8 cellular contexts compared by ENCODE assay signal in the genomic region with DNA sequence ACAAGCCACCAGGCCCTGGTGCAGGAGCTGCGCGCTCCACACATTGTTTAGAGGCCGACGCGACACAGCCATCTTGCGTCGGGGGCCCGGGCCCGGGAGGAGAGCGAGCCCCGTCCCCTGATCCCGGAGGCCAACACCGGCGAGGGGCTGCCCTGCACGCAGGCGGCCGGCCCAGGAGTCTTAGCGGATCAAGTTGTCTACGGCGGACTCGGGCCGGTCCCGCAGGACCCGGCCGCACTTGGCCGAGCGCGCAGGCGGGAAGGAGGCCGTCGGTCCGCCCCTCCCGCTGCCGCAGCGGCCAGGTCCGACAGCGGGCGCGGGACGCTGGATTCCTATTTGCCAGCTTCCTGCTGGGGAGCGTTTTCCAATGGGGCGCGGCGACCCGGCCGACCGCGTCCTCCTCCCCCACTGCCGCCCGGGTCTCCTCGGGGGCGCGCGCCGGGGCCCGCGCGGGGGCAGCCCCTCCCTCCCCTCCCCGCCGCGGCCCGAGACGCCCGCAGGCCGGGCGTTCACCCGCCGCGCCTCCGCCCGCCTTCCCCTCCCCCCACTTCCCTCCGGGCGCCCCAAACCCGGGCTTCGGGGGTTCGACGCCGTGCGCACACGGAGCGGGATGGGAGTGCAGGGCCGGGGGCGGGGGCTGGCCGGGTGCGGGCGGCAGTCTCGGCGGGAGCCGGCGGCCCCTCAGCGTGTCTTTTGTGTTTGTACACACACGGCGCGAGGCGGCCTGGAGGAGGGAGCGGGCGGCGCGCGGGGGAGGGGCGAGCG. TPM values are rescaled to one million over a fixed set of nuclear protein-coding genes. Genes with fewer than 3 reads are reported as not detected.
A peak's percentile ranks its signal among the peaks of the same experiment; 100 is the strongest.
DNase-seq lines count a peak whose midpoint lies in the region; ATAC-seq, FAIRE-seq and TF ChIP-seq lines count a peak whose summit lies in the region.

No MANE protein-coding gene starts in this region.

- DNase-seq in NAMALWA (ENCODE audit: low spot score) = peak; percentile 62
- DNase-seq in T-cell = peak in 30 of 34 experiments; percentile 5 to 52 (median 32)
- DNase-seq in bronchial epithelial cell (ENCODE audit: low read depth) = peak; percentile 52
- no peak for DNase-seq in immature natural killer cell

- peak overlapping the region; percentile 82 for H3K4me3 ChIP-seq in GM12875 (ENCODE audit: low read depth, low read length)
- H3K4me3 ChIP-seq in bronchial epithelial cell (ENCODE audit: low read depth, low read length) = peak overlapping the region; percentile 64
- peak overlapping the region; percentile 85 for H3K4me3 ChIP-seq in skeletal muscle satellite cell (ENCODE audit: low read length)

- no peak for FAIRE-seq in bronchial epithelial cell (lab: Jason Lieb, UNC)

- peaks cover 43 to 48% (median 44%) of the 10 kb centered on the region in 3 donors for H3K4me1 Mint-ChIP-seq in T-cell
- peaks cover 39 to 49% of the 10 kb centered on the region in 2 donors for H3K4me1 Mint-ChIP-seq in immature natural killer cell

- H3K4me3 Mint-ChIP-seq in T-cell = peak overlapping the region; percentile 83 to 100 (median 99)
- peak overlapping the region; percentile 88 to 100 (median 100) for H3K4me3 Mint-ChIP-seq in immature natural killer cell

- H3K27me3 Mint-ChIP-seq in T-cell = no peaks in the 10 kb centered on the region
- peaks cover 13 to 31% (median 18%) of the 10 kb centered on the region in 3 donors for H3K27me3 Mint-ChIP-seq in immature natural killer cell (ENCODE audit: low read depth in 3 of 3)

- peaks cover 7% of the 10 kb centered on the region for H3K36me3 ChIP-seq in bronchial epithelial cell (ENCODE audit: control insufficient read depth, insufficient read depth, low read length)
- peaks cover 14% of the 10 kb centered on the region for H3K36me3 ChIP-seq in skeletal muscle satellite cell (ENCODE audit: insufficient read depth, low read length)

- no peaks in the 10 kb centered on the region for H3K9me3 ChIP-seq in skeletal muscle satellite cell (replicated peaks; ENCODE audit: low read length)

- peak; percentile 57 for ATAC-seq in HG02642 (IDR thresholded peaks at IDR 0.05; ENCODE audit: poor library complexity, unreplicated experiment)
- peak; percentile 41 to 61 (median 53) for ATAC-seq in T-cell (replicated peaks in 1 of 4)

- CTCF ChIA-PET in T-cell (lab: Charles Lee) = interaction anchor here in 1 of 2 donors (0.6 to 2.7 kb wide), 6 partner anchors 60 to 284 kb away, joined by 3 to 14 read pairs (median 4); partner anchors contain the start of genes SDE2 and SRP9

- H3K9ac ChIP-seq in skeletal muscle satellite cell (ENCODE audit: low read depth, low read length) = peak overlapping the region; percentile 89

- POLR2A ChIA-PET in T-cell (lab: Charles Lee) = interaction anchor here (0.5 to 3.6 kb wide), 15 partner anchors 11 to 1627 kb away, joined by 3 to 71 read pairs (median 4); partner anchors contain the start of genes SDE2 (in 2 of the 2), ITPKB (in 1 of the 2) and WDR26 (in 1 of the 2)

- peaks cover 22% of the 10 kb centered on the region for H3K4me1 ChIP-seq in skeletal muscle satellite cell (ENCODE audit: control insufficient read depth, insufficient read depth, low read length)

- TF ChIP-seq CTCF in 22Rv1 (IDR thresholded peaks at IDR 0.05) = no peak
- no peak for TF ChIP-seq CTCF in GM12875 (IDR thresholded peaks at IDR 0.05; ENCODE audit: borderline replicate concordance, insufficient read depth, low read depth, low read length)
- no peak for TF ChIP-seq CTCF in bronchial epithelial cell (IDR thresholded peaks at IDR 0.05; ENCODE audit: insufficient read depth, low read length, severe bottlenecking)

- H3K27ac Mint-ChIP-seq in T-cell = peak overlapping the region; percentile 92 to 97
- H3K27ac Mint-ChIP-seq in immature natural killer cell = peak overlapping the region; percentile 94 to 100 (median 98)

- H3K27ac ChIP-seq in 22Rv1 = peak overlapping the region; percentile 98

- H3K36me3 Mint-ChIP-seq in T-cell (peaks cover 41% of the 10 kb centered on the region), immature natural killer cell (peaks cover 14 to 32% (median 18%) of the 10 kb centered on the region in 3 donors)

- H3K4me2 ChIP-seq in skeletal muscle satellite cell (ENCODE audit: low read length) = peak overlapping the region; percentile 76

- H3K9me3 Mint-ChIP-seq in T-cell = no peaks in the 10 kb centered on the region
- H3K9me3 Mint-ChIP-seq in immature natural killer cell = no peaks in the 10 kb centered on the region

- H3K27me3 ChIP-seq in bronchial epithelial cell (ENCODE audit: control insufficient read depth, insufficient read depth, low read length) = no peaks in the 10 kb centered on the region
- no peaks in the 10 kb centered on the region for H3K27me3 ChIP-seq in skeletal muscle satellite cell (ENCODE audit: control insufficient read depth, insufficient read depth, low read length)

RNA-seq across cellular contexts. Expression of gene H3-3A, which starts 0.5 kb away (rescaled TPM):
- total RNA-seq in T-cell = 100 to 1,000 TPM; 340 to 391 (median 366) TPM
- total RNA-seq in bronchial epithelial cell = 84.8 and 123 TPM in 2 replicates
- 1,000 to 10,000 TPM in 1 of 3 donors, 100 to 1,000 TPM in 2; 850 to 1,086 (median 967) TPM for polyA plus RNA-seq in immature natural killer cell
- 114 and 121 TPM in 2 replicates for total RNA-seq in skeletal muscle satellite cell (2012; rRNA removed)

Comparison
In these comparisons a context has a peak if more than half of its experiments do, and no peak if none do; other contexts are left out.
1. DNase-seq: peak in NAMALWA (single experiment), T-cell (30 of 34) and bronchial epithelial cell (single experiment); none in immature natural killer cell (0 of 3).
2. Peak in every context shown above with its lines, with median percentiles within 50 percentile points of each other: H3K4me3 ChIP-seq.